Comparison of ENCODE assay signal across 15 cellular contexts in the genomic region with DNA sequence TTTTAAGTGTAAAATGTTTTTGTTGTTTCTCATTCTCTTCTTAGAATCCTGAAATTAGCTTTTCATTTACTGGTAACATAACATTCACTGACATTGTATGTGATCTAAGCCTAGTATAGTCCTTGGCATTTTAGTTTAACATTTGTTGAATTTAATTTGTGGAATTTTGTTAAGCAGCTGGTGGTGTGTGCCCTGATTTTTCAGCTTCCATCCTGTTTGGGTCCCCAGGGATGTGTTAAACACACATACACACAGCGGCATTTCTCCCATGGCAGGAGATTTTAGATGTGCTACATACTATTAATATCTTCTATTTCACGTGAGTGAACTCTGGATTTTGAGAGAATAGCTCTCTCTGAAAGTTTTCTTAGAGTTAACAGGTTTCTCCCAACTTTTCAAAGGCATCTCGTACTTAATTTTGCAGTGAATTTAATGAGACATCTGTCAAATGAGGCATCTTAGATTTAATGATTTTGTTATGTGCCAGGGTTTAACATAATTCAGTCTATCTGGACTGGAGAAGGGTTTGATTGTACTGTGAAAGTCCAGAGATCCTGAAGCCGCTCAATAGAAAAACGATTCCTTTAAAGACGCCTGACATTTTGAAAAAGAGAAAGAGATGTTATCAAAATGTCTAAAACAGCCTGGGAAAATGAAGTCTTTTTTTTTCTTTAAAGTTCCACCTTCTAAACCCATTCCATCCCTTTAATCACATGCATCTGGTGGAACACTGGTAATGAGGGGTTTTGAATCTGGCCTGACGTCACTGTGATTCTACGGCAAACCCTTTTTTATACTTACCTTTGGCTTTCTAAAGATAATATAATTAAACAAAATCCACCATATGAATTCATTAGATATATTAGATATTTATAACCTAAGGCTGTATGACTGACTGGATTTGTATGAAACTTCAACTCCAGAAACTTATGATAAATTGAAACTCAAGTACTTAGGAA. TPM values are rescaled to one million over a fixed set of nuclear protein-coding genes. Genes with fewer than 3 reads are reported as not detected.
DNase-seq lines count a peak whose midpoint lies in the region; ATAC-seq and TF ChIP-seq lines count a peak whose summit lies in the region.
"Had no signal": no experiment of that assay in that cellular context is flagged by ENCODE, and none has a peak within 500 bp of the region (broad histone marks: within the 10 kb centered on the region; RNA-seq: fewer than 3 reads in every experiment).

No MANE protein-coding gene starts in this region.

- peak overlapping the region; percentile 93 for H3K4me2 ChIP-seq in BLaER1

- peaks cover 6% of the 10 kb centered on the region for H3K27me3 Mint-ChIP-seq in brain
- peaks cover 2% of the 10 kb centered on the region for H3K27me3 Mint-ChIP-seq in nephron progenitor cell (ENCODE audit: low read depth, poor library complexity)
- no peaks in the 10 kb centered on the region for H3K27me3 Mint-ChIP-seq in T-helper 2 cell treated with Interferon-gamma antibody and Interleukin-4, amounts not matched to agents 5 μg/mL and 100 μg/mL, for 36 hours (ENCODE audit: low read depth)

- H3K4me3 ChIP-seq in BLaER1: peak overlapping the region; percentile 50; the same call in 1 of the 2 replicates
- H3K4me3 ChIP-seq in MG63: peak overlapping the region; percentile 58
- H3K4me3 ChIP-seq: ovary, SJSA1 had no signal

- H3K9ac ChIP-seq in BLaER1: peak overlapping the region; percentile 66

- H3K4me1 Mint-ChIP-seq in brain (peaks cover 82% of the 10 kb centered on the region), nephron progenitor cell (peaks cover 70% of the 10 kb centered on the region)
- H3K4me1 Mint-ChIP-seq in T-helper 2 cell treated with Interferon-gamma antibody and Interleukin-4, amounts not matched to agents 5 μg/mL and 100 μg/mL, for 36 hours (ENCODE audit: low read depth): peaks cover 49% of the 10 kb centered on the region

- peaks cover 6% of the 10 kb centered on the region for H3K36me3 ChIP-seq in BLaER1
- peaks cover 7% of the 10 kb centered on the region; the same call in 1 of the 2 replicates for H3K36me3 ChIP-seq in MG63
- H3K36me3 ChIP-seq: ovary, SJSA1 had no signal

- H3K4me1 ChIP-seq in BLaER1: peaks cover 69% of the 10 kb centered on the region

- H3K27ac Mint-ChIP-seq in brain (peak overlapping the region in 4 of 5 experiments; percentile 71 to 97 (median 85)), nephron progenitor cell (peak overlapping the region; percentile 75)
- no peak overlapping the region for H3K27ac Mint-ChIP-seq in T-helper 2 cell treated with Interferon-gamma antibody and Interleukin-4, amounts not matched to agents 5 μg/mL and 100 μg/mL, for 36 hours

- TF ChIP-seq CTCF in brain (conservative IDR thresholded peaks at IDR 0.05) (no peak), nephron progenitor cell (IDR thresholded peaks at IDR 0.05) (no peak)

- H3K36me3 Mint-ChIP-seq in brain (peaks cover 13% of the 10 kb centered on the region), nephron progenitor cell (ENCODE audit: low read depth) (peaks cover 19% of the 10 kb centered on the region)
- peaks cover 19% of the 10 kb centered on the region for H3K36me3 Mint-ChIP-seq in T-helper 2 cell treated with Interferon-gamma antibody and Interleukin-4, amounts not matched to agents 5 μg/mL and 100 μg/mL, for 36 hours (ENCODE audit: low read depth)

- DNase-seq in MG63 (peak; percentile 17), nephron progenitor cell (no peak), activated gamma-delta T cell (lab: John Stamatoyannopoulos, UW) (no peak), NCI-H128 (lab: John Stamatoyannopoulos, UW; ENCODE audit: unreplicated experiment) (no peak)
- DNase-seq in T-helper 2 cell treated with Interferon-gamma antibody and Interleukin-4, amounts not matched to agents 5 μg/mL and 100 μg/mL, for 36 hours (ENCODE audit: low spot score): no peak
- DNase-seq: activated CD4-positive, alpha-beta T cell treated with anti-CD3 and anti-CD28 coated beads, Interleukin-2, amount 50 U/mL, for 4 hours; aorta; effector CD4-positive, alpha-beta T cell; mesendoderm; ovary had no signal

- peaks cover 0 to 8% (median 5%) of the 10 kb centered on the region in 5 experiments for H3K9me3 Mint-ChIP-seq in brain
- H3K9me3 Mint-ChIP-seq in nephron progenitor cell: peaks cover 7% of the 10 kb centered on the region
- no peaks in the 10 kb centered on the region for H3K9me3 Mint-ChIP-seq in T-helper 2 cell treated with Interferon-gamma antibody and Interleukin-4, amounts not matched to agents 5 μg/mL and 100 μg/mL, for 36 hours

- H3K27ac ChIP-seq in BLaER1: peak overlapping the region; percentile 50; the same call in 1 of the 2 replicates
- H3K27ac ChIP-seq: ovary, SJSA1 had no signal

- H3K27me3 ChIP-seq in BLaER1 (no peaks in the 10 kb centered on the region), MG63 (no peaks in the 10 kb centered on the region)
- H3K27me3 ChIP-seq: ovary, SJSA1 had no signal

- no peak for ATAC-seq in GM18519 (IDR thresholded peaks at IDR 0.05; ENCODE audit: low FRiP score, unreplicated experiment)
- ATAC-seq: HCT116 had no signal

- H4K20me1 ChIP-seq in BLaER1: peaks cover 85% of the 10 kb centered on the region

- H3K4me3 Mint-ChIP-seq in brain: peak overlapping the region; percentile 72 to 96 (median 92)
- peak overlapping the region; percentile 91 for H3K4me3 Mint-ChIP-seq in nephron progenitor cell
- no peak overlapping the region for H3K4me3 Mint-ChIP-seq in T-helper 2 cell treated with Interferon-gamma antibody and Interleukin-4, amounts not matched to agents 5 μg/mL and 100 μg/mL, for 36 hours

- H3K9me3 ChIP-seq in BLaER1: peaks cover 1% of the 10 kb centered on the region
- H3K9me3 ChIP-seq in MG63: no peaks in the 10 kb centered on the region
- H3K9me3 ChIP-seq: ovary, SJSA1 had no signal

RNA-seq across cellular contexts. Expression of gene PHLPP1, which starts 6.8 kb away (rescaled TPM):
- total RNA-seq in MG63 (2014; rRNA removed; shearing (Covaris generic); ENCODE audit: low replicate concordance): 5.4 and 6.6 TPM in 2 replicates
- polyA plus RNA-seq in brain (ENCODE audit: insufficient read depth, low read depth, low replicate concordance): 40.1 TPM
